In the genomic region with DNA sequence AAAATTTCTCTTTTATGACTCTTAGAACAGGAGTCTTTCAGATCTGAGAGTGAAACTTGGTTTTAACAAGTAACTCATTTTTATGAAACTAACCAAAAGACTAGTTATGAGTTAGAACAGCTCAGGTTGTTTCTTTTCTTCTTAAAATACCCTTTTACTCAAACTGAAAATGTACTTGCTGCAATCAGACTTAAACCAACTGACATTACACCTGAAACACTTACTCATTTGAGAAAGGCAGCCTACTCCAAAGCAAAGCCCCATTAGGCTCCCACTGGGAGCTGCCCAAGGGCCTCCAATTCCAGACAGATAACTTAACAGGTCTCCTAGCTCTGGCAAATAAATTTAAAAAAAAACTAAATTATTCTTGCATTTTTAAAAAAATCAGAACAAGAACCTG, we compare ENCODE assay signal across 8 cellular contexts. TPM values are rescaled to one million over a fixed set of nuclear protein-coding genes. Genes with fewer than 3 reads are reported as not detected.
DNase-seq lines count a peak whose midpoint lies in the region; ATAC-seq and TF ChIP-seq lines count a peak whose summit lies in the region.

No MANE protein-coding gene starts in this region.

- TF ChIP-seq CTCF in upper lobe of right lung (IDR thresholded peaks at IDR 0.05), result no peak

- H3K79me2 ChIP-seq in GM23248 (ENCODE audit: insufficient read depth), result no peaks in the 10 kb centered on the region

- H3K36me3 ChIP-seq in GM23248 (ENCODE audit: low read depth), result no peaks in the 10 kb centered on the region
- no peaks in the 10 kb centered on the region for H3K36me3 ChIP-seq in upper lobe of right lung

- DNase-seq in GM23248 (no peak), T-cell (no peak), iPS-NIHi7 (ENCODE audit: extremely low spot score) (peak; percentile 41), upper lobe of right lung (no peak), HEK293T (ENCODE audit: extremely low spot score) (no peak), HuH-7 (ENCODE audit: low spot score) (no peak), cerebellum (ENCODE audit: low spot score) (no peak)

- no peaks in the 10 kb centered on the region for H3K27me3 Mint-ChIP-seq in T-cell

- no peak overlapping the region for H3K4me2 ChIP-seq in GM23248 (ENCODE audit: unreplicated experiment)

- CTCF ChIA-PET in T-cell (lab: Charles Lee), result interaction anchor here in 1 of 2 donors (0.7 kb wide), 1 partner anchor 33 kb away, joined by 3 read pairs; no protein-coding TSS in a partner anchor
- CTCF ChIA-PET in HEK293T (lab: Yijun Ruan, JAX), result no interaction called here

- in situ Hi-C loops in GM23248 (cut with MboI), result no loop called here

- H3K4me1 ChIP-seq in GM23248 (ENCODE audit: insufficient read depth) (no peaks in the 10 kb centered on the region; the same call in none of the 2 replicates), upper lobe of right lung (peaks cover 24% of the 10 kb centered on the region)

- no peaks in the 10 kb centered on the region for H3K9me2 ChIP-seq in GM23248 (ENCODE audit: insufficient read depth)

- ATAC-seq in GM18499 (IDR thresholded peaks at IDR 0.05; ENCODE audit: insufficient read depth, unreplicated experiment) (peak; percentile 39), T-cell (replicated peaks in 1 of 4) (no peak), upper lobe of right lung (no peak)

- peaks cover 7% of the 10 kb centered on the region for H3K36me3 Mint-ChIP-seq in T-cell

- H3K27ac ChIP-seq in GM23248, result no peak overlapping the region
- H3K27ac ChIP-seq in upper lobe of right lung, result no peak overlapping the region

- H3K4me3 ChIP-seq in GM23248, result no peak overlapping the region
- H3K4me3 ChIP-seq in upper lobe of right lung, result peak overlapping the region; percentile 75

- peaks cover 52 to 68% (median 61%) of the 10 kb centered on the region in 3 donors for H3K4me1 Mint-ChIP-seq in T-cell

- peak overlapping the region; percentile 25; the same call in 1 of the 2 replicates for H2AFZ ChIP-seq in GM23248

- peaks cover 18% of the 10 kb centered on the region for H3F3A ChIP-seq in GM23248 (ENCODE audit: insufficient read depth)

- H3K9me3 ChIP-seq in GM23248 (ENCODE audit: low read depth) (no peaks in the 10 kb centered on the region), upper lobe of right lung (no peaks in the 10 kb centered on the region)

- POLR2A ChIA-PET in T-cell (lab: Charles Lee) (no interaction called here), HEK293T (lab: Yijun Ruan, JAX) (no interaction called here)

- peak overlapping the region; percentile 85 to 95 for H3K27ac Mint-ChIP-seq in T-cell

- H3K27me3 ChIP-seq in GM23248 (replicated peaks; ENCODE audit: insufficient read depth) (no peaks in the 10 kb centered on the region), upper lobe of right lung (no peaks in the 10 kb centered on the region)

- no peak overlapping the region for H3K9ac ChIP-seq in GM23248

- intact Hi-C loops in upper lobe of right lung (cut with DNase I), result no loop called here

- H3K9me3 Mint-ChIP-seq in T-cell, result no peaks in the 10 kb centered on the region

- H4K20me1 ChIP-seq in GM23248 (ENCODE audit: insufficient read depth), result no peaks in the 10 kb centered on the region

- H3K4me3 Mint-ChIP-seq in T-cell, result peak overlapping the region; percentile 90 to 98 (median 96)

TF ChIP-seq in HEK293T, 16 proteins besides CTCF, POLR2A, EP300 and RAD21:
- TF ChIP-seq ELF4 (IDR thresholded peaks at IDR 0.05), result no peak
- no peak for TF ChIP-seq LEF1 (IDR thresholded peaks at IDR 0.05; ENCODE audit: borderline replicate concordance)
- TF ChIP-seq, protein P1, sequence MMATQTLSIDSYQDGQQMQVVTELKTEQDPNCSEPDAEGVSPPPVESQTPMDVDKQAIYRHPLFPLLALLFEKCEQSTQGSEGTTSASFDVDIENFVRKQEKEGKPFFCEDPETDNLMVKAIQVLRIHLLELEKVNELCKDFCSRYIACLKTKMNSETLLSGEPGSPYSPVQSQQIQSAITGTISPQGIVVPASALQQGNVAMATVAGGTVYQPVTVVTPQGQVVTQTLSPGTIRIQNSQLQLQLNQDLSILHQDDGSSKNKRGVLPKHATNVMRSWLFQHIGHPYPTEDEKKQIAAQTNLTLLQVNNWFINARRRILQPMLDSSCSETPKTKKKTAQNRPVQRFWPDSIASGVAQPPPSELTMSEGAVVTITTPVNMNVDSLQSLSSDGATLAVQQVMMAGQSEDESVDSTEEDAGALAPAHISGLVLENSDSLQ (IDR thresholded peaks at IDR 0.05), result no peak
- no peak for TF ChIP-seq BHLHE40 (IDR thresholded peaks at IDR 0.05; ENCODE audit: borderline replicate concordance)
- no peak for TF ChIP-seq L3MBTL2 (conservative IDR thresholded peaks at IDR 0.05)
- no peak for TF ChIP-seq HDGF (IDR thresholded peaks at IDR 0.05; ENCODE audit: borderline replicate concordance)
- TF ChIP-seq ZNF384 (IDR thresholded peaks at IDR 0.05), result no peak
- no peak for TF ChIP-seq ARNT (IDR thresholded peaks at IDR 0.05)
- no peak for TF ChIP-seq FOXA1 (IDR thresholded peaks at IDR 0.05)
- TF ChIP-seq SUZ12 (IDR thresholded peaks at IDR 0.05), result no peak
- no peak for TF ChIP-seq SP1 (IDR thresholded peaks at IDR 0.05)
- TF ChIP-seq FOXM1 (IDR thresholded peaks at IDR 0.05; ENCODE audit: borderline replicate concordance), result no peak
- TF ChIP-seq FOXK2 (IDR thresholded peaks at IDR 0.05), result no peak
- no peak for TF ChIP-seq NFRKB (IDR thresholded peaks at IDR 0.05)
- no peak for TF ChIP-seq CTBP1 (IDR thresholded peaks at IDR 0.05; ENCODE audit: borderline replicate concordance)
- no peak for TF ChIP-seq TARDBP (IDR thresholded peaks at IDR 0.05)

RNA-seq across cellular contexts. Expression of gene FOXO1, which starts 3.6 kb away (rescaled TPM):
- total RNA-seq in GM23248 (2014; rRNA removed; shearing (Covaris generic)), result 0.63 and 1.1 TPM in 2 replicates
- 0.46 and 0.59 TPM in 2 replicates for polyA plus RNA-seq in GM23248 (2016; fragmentation: Nextera tagmentation; extraction: Ambion mirVana)
- total RNA-seq in T-cell (10 to 100 TPM; 73.0 to 89.1 (median 84.5) TPM), upper lobe of right lung (29.4 TPM), cerebellum (5.7 TPM)
